ENCODE assay signal across 14 cellular contexts in genomic region chr9:114117996-114118830, GRCh38. TPM values are rescaled to one million over a fixed set of nuclear protein-coding genes. Genes with fewer than 3 reads are reported as not detected.
DNase-seq lines count a peak whose midpoint lies in the region; ATAC-seq and TF ChIP-seq lines count a peak whose summit lies in the region.
"Had no signal": no experiment of that assay in that cellular context is flagged by ENCODE, and none has a peak within 500 bp of the region (broad histone marks: within the 10 kb centered on the region; RNA-seq: fewer than 3 reads in every experiment).

No MANE protein-coding gene starts in this region.

- peaks cover 37% of the 10 kb centered on the region for H3K4me1 ChIP-seq in hepatocyte (ENCODE audit: insufficient read depth)
- peaks cover 6% of the 10 kb centered on the region for H3K4me1 ChIP-seq in prostate gland (replicated peaks)
- peaks cover 2% of the 10 kb centered on the region for H3K4me1 ChIP-seq in mucosa of descending colon (ENCODE audit: low read depth)
- H3K4me1 ChIP-seq: colonic mucosa had no signal

- TF ChIP-seq CTCF in hepatocyte (IDR thresholded peaks at IDR 0.05; ENCODE audit: poor library complexity) (no peak), prostate gland (IDR thresholded peaks at IDR 0.05) (no peak), mucosa of descending colon (IDR thresholded peaks at IDR 0.05) (no peak)

- no peaks in the 10 kb centered on the region for H3K9me3 Mint-ChIP-seq in activated naive CD8-positive, alpha-beta T cell treated with anti-CD3 and anti-CD28 coated beads for 36 hours
- H3K9me3 Mint-ChIP-seq in stimulated activated effector memory CD8-positive, alpha-beta T cell treated with anti-CD3 and anti-CD28 coated beads, Interleukin-12 subunit alpha, Interleukin-12 subunit beta, amount 100 ng/mL, for 72 hours = no peaks in the 10 kb centered on the region
- H3K9me3 Mint-ChIP-seq: activated CD4-positive, alpha-beta memory T cell treated with anti-CD3 and anti-CD28 coated beads for 36 hours; activated naive CD4-positive, alpha-beta T cell treated with anti-CD3 and anti-CD28 coated beads, Interleukin-2, amount 50 U/mL, for 24 hours; natural killer cell treated with Interleukin-12 subunit alpha and Interleukin-12 subunit beta and Interleukin-15 and Interleukin-18, amount 100 ng/mL, for 72 hours had no signal

- H3K4me3 ChIP-seq in hepatocyte (no peak overlapping the region), prostate gland (no peak overlapping the region), mucosa of descending colon (no peak overlapping the region)
- H3K4me3 ChIP-seq: colonic mucosa had no signal

- H2AFZ ChIP-seq in hepatocyte = no peak overlapping the region

- peaks cover 24% of the 10 kb centered on the region for H3K27me3 Mint-ChIP-seq in activated naive CD8-positive, alpha-beta T cell treated with anti-CD3 and anti-CD28 coated beads for 36 hours

- H3K27ac ChIP-seq in hepatocyte (peak overlapping the region; percentile 81), prostate gland (peak overlapping the region in 1 of 2 donors; percentile 42)
- H3K27ac ChIP-seq: colonic mucosa had no signal

- H3K9me3 ChIP-seq in hepatocyte (ENCODE audit: low read depth) = no peaks in the 10 kb centered on the region
- H3K9me3 ChIP-seq in prostate gland = no peaks in the 10 kb centered on the region
- H3K9me3 ChIP-seq in mucosa of descending colon = no peaks in the 10 kb centered on the region
- H3K9me3 ChIP-seq: colonic mucosa had no signal

- no peaks in the 10 kb centered on the region for H3K36me3 Mint-ChIP-seq in activated naive CD8-positive, alpha-beta T cell treated with anti-CD3 and anti-CD28 coated beads for 36 hours
- H3K36me3 Mint-ChIP-seq in stimulated activated effector memory CD8-positive, alpha-beta T cell treated with anti-CD3 and anti-CD28 coated beads, Interleukin-12 subunit alpha, Interleukin-12 subunit beta, amount 100 ng/mL, for 72 hours = no peaks in the 10 kb centered on the region
- H3K36me3 Mint-ChIP-seq: activated CD4-positive, alpha-beta memory T cell treated with anti-CD3 and anti-CD28 coated beads for 36 hours; activated naive CD4-positive, alpha-beta T cell treated with anti-CD3 and anti-CD28 coated beads, Interleukin-2, amount 50 U/mL, for 24 hours; CD14-positive monocyte; natural killer cell treated with Interleukin-12 subunit alpha and Interleukin-12 subunit beta and Interleukin-15 and Interleukin-18, amount 100 ng/mL, for 72 hours had no signal

- no peaks in the 10 kb centered on the region for H3K79me2 ChIP-seq in hepatocyte

- H3K36me3 ChIP-seq in hepatocyte (replicated peaks; ENCODE audit: insufficient read depth, low read depth) = no peaks in the 10 kb centered on the region
- H3K36me3 ChIP-seq in prostate gland = no peaks in the 10 kb centered on the region
- no peaks in the 10 kb centered on the region for H3K36me3 ChIP-seq in mucosa of descending colon (ENCODE audit: low read depth)
- H3K36me3 ChIP-seq: colonic mucosa had no signal

- peak overlapping the region; percentile 4 for H3K4me2 ChIP-seq in hepatocyte

- H3K4me3 Mint-ChIP-seq in activated naive CD8-positive, alpha-beta T cell treated with anti-CD3 and anti-CD28 coated beads for 36 hours = no peak overlapping the region
- no peak overlapping the region for H3K4me3 Mint-ChIP-seq in stimulated activated effector memory CD8-positive, alpha-beta T cell treated with anti-CD3 and anti-CD28 coated beads, Interleukin-12 subunit alpha, Interleukin-12 subunit beta, amount 100 ng/mL, for 72 hours
- H3K4me3 Mint-ChIP-seq: activated CD4-positive, alpha-beta memory T cell treated with anti-CD3 and anti-CD28 coated beads for 36 hours; activated naive CD4-positive, alpha-beta T cell treated with anti-CD3 and anti-CD28 coated beads, Interleukin-2, amount 50 U/mL, for 24 hours; CD14-positive monocyte; natural killer cell treated with Interleukin-12 subunit alpha and Interleukin-12 subunit beta and Interleukin-15 and Interleukin-18, amount 100 ng/mL, for 72 hours had no signal

- 40% methylated on average over 21 of the region's 21 CpGs for WGBS in hepatocyte (ENCODE audit: low lambda C conversion rate, missing lambda C conversion rate)
- 37% methylated on average over 21 of the region's 21 CpGs for WGBS in prostate gland

- intact Hi-C loops in prostate gland (cut with DNase I) = no loop called here
- intact Hi-C loops in mucosa of descending colon (cut with DNase I, micrococcal nuclease) = no loop called here

- no peak overlapping the region for H3K27ac Mint-ChIP-seq in activated naive CD8-positive, alpha-beta T cell treated with anti-CD3 and anti-CD28 coated beads for 36 hours
- no peak overlapping the region for H3K27ac Mint-ChIP-seq in stimulated activated effector memory CD8-positive, alpha-beta T cell treated with anti-CD3 and anti-CD28 coated beads, Interleukin-12 subunit alpha, Interleukin-12 subunit beta, amount 100 ng/mL, for 72 hours
- H3K27ac Mint-ChIP-seq: activated CD4-positive, alpha-beta memory T cell treated with anti-CD3 and anti-CD28 coated beads for 36 hours; activated naive CD4-positive, alpha-beta T cell treated with anti-CD3 and anti-CD28 coated beads, Interleukin-2, amount 50 U/mL, for 24 hours; CD14-positive monocyte; natural killer cell treated with Interleukin-12 subunit alpha and Interleukin-12 subunit beta and Interleukin-15 and Interleukin-18, amount 100 ng/mL, for 72 hours had no signal

- H3K27me3 ChIP-seq in hepatocyte = no peaks in the 10 kb centered on the region
- H3K27me3 ChIP-seq in prostate gland (replicated peaks; ENCODE audit: insufficient read depth) = no peaks in the 10 kb centered on the region
- H3K27me3 ChIP-seq: colonic mucosa had no signal

- H3K4me1 Mint-ChIP-seq in activated naive CD8-positive, alpha-beta T cell treated with anti-CD3 and anti-CD28 coated beads for 36 hours = no peaks in the 10 kb centered on the region
- no peaks in the 10 kb centered on the region for H3K4me1 Mint-ChIP-seq in stimulated activated effector memory CD8-positive, alpha-beta T cell treated with anti-CD3 and anti-CD28 coated beads, Interleukin-12 subunit alpha, Interleukin-12 subunit beta, amount 100 ng/mL, for 72 hours
- H3K4me1 Mint-ChIP-seq: activated naive CD4-positive, alpha-beta T cell treated with anti-CD3 and anti-CD28 coated beads, Interleukin-2, amount 50 U/mL, for 24 hours; CD14-positive monocyte had no signal

- no peak for TF ChIP-seq POLR2A in prostate gland (IDR thresholded peaks at IDR 0.05)

- no peaks in the 10 kb centered on the region for H4K20me1 ChIP-seq in hepatocyte (ENCODE audit: insufficient read depth, poor library complexity, severe bottlenecking)

- ATAC-seq in HG03432 (IDR thresholded peaks at IDR 0.05; ENCODE audit: unreplicated experiment) (no peak), mucosa of descending colon (no peak)
- no peak for ATAC-seq in stimulated activated effector memory CD8-positive, alpha-beta T cell treated with anti-CD3 and anti-CD28 coated beads, Interleukin-12 subunit alpha, Interleukin-12 subunit beta, amount 100 ng/mL, for 72 hours

- H3K9me2 ChIP-seq in hepatocyte (replicated peaks; ENCODE audit: insufficient read depth) = no peaks in the 10 kb centered on the region

- peak; percentile 88 for DNase-seq in DMS79 (lab: John Stamatoyannopoulos, UW)
- peak; percentile 65 for DNase-seq in NCI-H2196 treated with DMSO at 0.1 percent for 48 hours (lab: John Stamatoyannopoulos, UW; ENCODE audit: unreplicated experiment)
- peak; percentile 48 for DNase-seq in hepatocyte (ENCODE audit: low spot score)
- DNase-seq in prostate gland (ENCODE audit: low spot score) = peak; percentile 75
- no peak for DNase-seq in activated naive CD8-positive, alpha-beta T cell treated with anti-CD3 and anti-CD28 coated beads for 36 hours
- DNase-seq in stimulated activated effector memory CD8-positive, alpha-beta T cell treated with anti-CD3 and anti-CD28 coated beads, Interleukin-12 subunit alpha, Interleukin-12 subunit beta, amount 100 ng/mL, for 72 hours (ENCODE audit: low spot score in 2 of 2) = no peak
- DNase-seq in mucosa of descending colon = no peak
- DNase-seq: activated CD4-positive, alpha-beta memory T cell treated with anti-CD3 and anti-CD28 coated beads for 36 hours; colonic mucosa; Karpas-422 had no signal

RNA-seq across cellular contexts. Expression of gene KIF12, which starts 19.1 kb away (rescaled TPM):
- 31.9 and 39.9 TPM in 2 replicates for total RNA-seq in hepatocyte
- 96.5 and 97.3 TPM in 2 replicates for polyA plus RNA-seq in hepatocyte
- 10 to 100 TPM in 1 of 2 donors, 1 to 10 TPM in 1; 8.4 to 21.5 TPM for total RNA-seq in prostate gland
- total RNA-seq in activated naive CD8-positive, alpha-beta T cell treated with anti-CD3 and anti-CD28 coated beads for 36 hours = not detected
- 10 to 100 TPM; 12.3 to 36.9 (median 13.6) TPM for total RNA-seq in mucosa of descending colon
- total RNA-seq: activated CD4-positive, alpha-beta memory T cell treated with anti-CD3 and anti-CD28 coated beads for 36 hours; natural killer cell treated with Interleukin-12 subunit alpha and Interleukin-12 subunit beta and Interleukin-15 and Interleukin-18, amount 100 ng/mL, for 72 hours had no signal
- polyA plus RNA-seq: CD14-positive monocyte had no signal

RNA-seq across cellular contexts. Expression of gene COL27A1, which starts 37.1 kb away (rescaled TPM):
- 30.8 and 47.0 TPM in 2 replicates for total RNA-seq in hepatocyte
- polyA plus RNA-seq in hepatocyte = 44.6 and 55.2 TPM in 2 replicates
- total RNA-seq in prostate gland = 10 to 100 TPM in 1 of 2 donors, 1 to 10 TPM in 1; 8.7 to 54.8 TPM
- total RNA-seq in activated naive CD8-positive, alpha-beta T cell treated with anti-CD3 and anti-CD28 coated beads for 36 hours = 10 to 100 TPM; 11.4 to 12.2 TPM
- total RNA-seq in mucosa of descending colon = 10 to 100 TPM in 1 of 3 donors, 1 to 10 TPM in 2; 3.1 to 13.6 (median 4.0) TPM
- polyA plus RNA-seq: CD14-positive monocyte had no signal

RNA-seq across cellular contexts. Expression of gene AMBP, which starts 40.1 kb away (rescaled TPM):
- 713 and 736 TPM in 2 replicates for total RNA-seq in hepatocyte
- polyA plus RNA-seq in hepatocyte = 664 and 833 TPM in 2 replicates
- total RNA-seq in prostate gland = 1 to 10 TPM in 1 of 2 donors, under 1 TPM in 1; 0.23 to 1.5 TPM
- not detected for total RNA-seq in activated naive CD8-positive, alpha-beta T cell treated with anti-CD3 and anti-CD28 coated beads for 36 hours
- total RNA-seq in mucosa of descending colon = under 1 TPM in 2 of 3 donors, not detected in 1; 0.63 to 0.81 TPM
- total RNA-seq: activated CD4-positive, alpha-beta memory T cell treated with anti-CD3 and anti-CD28 coated beads for 36 hours; natural killer cell treated with Interleukin-12 subunit alpha and Interleukin-12 subunit beta and Interleukin-15 and Interleukin-18, amount 100 ng/mL, for 72 hours had no signal
- polyA plus RNA-seq: CD14-positive monocyte had no signal

Comparison
In these comparisons a context has a peak if more than half of its experiments do, and no peak if none do; other contexts are left out.
1. DNase-seq: peak in DMS79 (single experiment), NCI-H2196 treated with DMSO at 0.1 percent for 48 hours (single experiment), hepatocyte (single experiment) and prostate gland (single experiment); none in activated naive CD8-positive, alpha-beta T cell treated with anti-CD3 and anti-CD28 coated beads for 36 hours (single experiment), stimulated activated effector memory CD8-positive, alpha-beta T cell treated with anti-CD3 and anti-CD28 coated beads, Interleukin-12 subunit alpha, Interleukin-12 subunit beta, amount 100 ng/mL, for 72 hours (0 of 2) and mucosa of descending colon (0 of 3).
2. RNA of gene KIF12, which starts 19.1 kb away (total RNA-seq): 31.9 to 39.9 TPM in hepatocyte, 8.4 to 21.5 TPM in prostate gland and 12.3 to 36.9 TPM in mucosa of descending colon; not detected in activated naive CD8-positive, alpha-beta T cell treated with anti-CD3 and anti-CD28 coated beads for 36 hours; every median in the first group is over 4 times any median in the second.
3. RNA of gene AMBP, which starts 40.1 kb away (total RNA-seq): 713 to 736 TPM in hepatocyte; 0.23 to 1.5 TPM in prostate gland, 0.63 to 0.81 TPM in mucosa of descending colon and not detected in activated naive CD8-positive, alpha-beta T cell treated with anti-CD3 and anti-CD28 coated beads for 36 hours; every median in the first group is over 100 times any median in the second.